ENCODE assay signal across 17 cellular contexts in the genomic region with DNA sequence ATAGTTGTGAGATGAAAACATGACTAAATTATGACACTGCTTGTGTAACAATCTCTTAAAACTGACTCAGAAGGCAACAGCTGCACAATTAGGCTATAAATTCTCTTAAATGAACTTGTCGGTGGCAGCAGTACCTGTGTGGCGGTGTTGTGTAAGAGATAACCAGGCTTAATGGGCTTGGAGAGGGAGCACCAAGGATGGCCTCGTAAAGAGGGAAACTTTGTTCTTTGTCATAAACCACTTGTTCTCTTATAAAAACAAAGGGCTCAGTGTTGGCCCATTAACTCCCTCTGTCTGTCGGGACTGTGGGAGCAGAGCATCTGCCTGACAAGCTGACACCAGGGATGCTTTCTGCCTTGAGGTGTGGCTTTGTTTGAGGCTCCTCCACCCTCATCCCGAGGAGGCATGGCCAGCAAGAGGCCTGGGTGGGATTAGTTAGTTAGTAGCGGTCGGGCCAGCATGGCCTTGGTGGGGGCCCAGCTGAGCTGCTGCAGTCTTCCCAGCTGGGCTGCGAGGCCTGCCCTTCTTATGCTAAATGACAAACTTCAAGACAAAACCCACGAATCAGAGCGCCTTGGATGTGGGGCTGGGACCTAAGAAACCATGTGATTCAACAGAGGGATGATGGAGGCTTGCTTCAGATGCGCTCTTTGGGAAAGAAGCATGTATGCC.
DNase-seq lines count a peak whose midpoint lies in the region; ATAC-seq, FAIRE-seq and TF ChIP-seq lines count a peak whose summit lies in the region.
"Had no signal": no experiment of that assay in that cellular context is flagged by ENCODE, and none has a peak within 500 bp of the region (broad histone marks: within the 10 kb centered on the region; RNA-seq: fewer than 3 reads in every experiment).

No MANE protein-coding gene starts in this region.

- TF ChIP-seq RAD21 in H1 (IDR thresholded peaks at IDR 0.05 in 1 of 2, conservative IDR thresholded peaks at IDR 0.05 in 1 of 2; ENCODE audit: low read depth in 2 of 2, low read length in 2 of 2) = no peak

- H3K27ac ChIP-seq in H1 (ENCODE audit: low read depth, low read length) (no peak overlapping the region), neural progenitor cell (no peak overlapping the region), ovary (no peak overlapping the region)
- H3K27ac ChIP-seq: BLaER1, heart right ventricle, PC-9, right atrium auricular region, upper lobe of right lung had no signal

- no peak overlapping the region for H2AK5ac ChIP-seq in H1 (ENCODE audit: low read depth, low read length)

- TF ChIP-seq EP300 in H1 (IDR thresholded peaks at IDR 0.05; ENCODE audit: borderline replicate concordance in 1 of 2, low read depth in 2 of 2, low read length in 2 of 2) = no peak
- TF ChIP-seq EP300 in ovary (IDR thresholded peaks at IDR 0.05) = no peak

- H3K4me2 ChIP-seq in H1 (ENCODE audit: insufficient read depth in 1 of 2, low read depth in 2 of 2, low read length in 2 of 2) (peak overlapping the region; percentile 30 to 43; a peak in 2 of 4 replicates), neural progenitor cell (peak overlapping the region; percentile 4)
- H3K4me2 ChIP-seq: BLaER1, PC-9 had no signal

- ATAC-seq in HG03378 (IDR thresholded peaks at IDR 0.05; ENCODE audit: unreplicated experiment) = no peak
- ATAC-seq: heart right ventricle; natural killer cell; stimulated activated memory B cell treated with anti-CD40 and anti-IgM and Interleukin-4, amounts not matched to agents 10 μg/mL and 1 μg/mL and 100 μg/mL, for 72 hours; upper lobe of right lung had no signal

- H2BK20ac ChIP-seq in H1 (ENCODE audit: low read length) = 0 out of 2 replicates have a peak overlapping the region, but pooled peaks have one; percentile 23

- H3K27me3 Mint-ChIP-seq in neural progenitor cell (ENCODE audit: insufficient read depth, low read depth) = no peaks in the 10 kb centered on the region

- POLR2A ChIA-PET in H1 (lab: Charles Lee; ENCODE audit: partially characterized antibody) = interaction anchor here (0.7 to 1.3 kb wide), 3 partner anchors 10 to 269 kb away, joined by 3 read pairs; no protein-coding TSS in a partner anchor

- H4K91ac ChIP-seq in H1 (replicated peaks; ENCODE audit: insufficient read length, low read length) = no peak overlapping the region

- H3K27me3 ChIP-seq in H1 (replicated peaks in 1 of 4; ENCODE audit: control insufficient read depth in 3 of 4, extremely low read depth in 1 of 4, insufficient read depth in 3 of 4, low read length in 3 of 4) (no peaks in the 10 kb centered on the region; a peak in 1 of 7 replicates), neural progenitor cell (no peaks in the 10 kb centered on the region), ovary (no peaks in the 10 kb centered on the region)
- H3K27me3 ChIP-seq: BLaER1, right atrium auricular region, upper lobe of right lung had no signal

- H3K36me3 ChIP-seq in H1 (ENCODE audit: control insufficient read depth in 2 of 4, insufficient read depth in 4 of 4, low read length in 3 of 4) (no peaks in the 10 kb centered on the region), neural progenitor cell (no peaks in the 10 kb centered on the region), ovary (no peaks in the 10 kb centered on the region)
- H3K36me3 ChIP-seq: BLaER1, heart right ventricle, right atrium auricular region, upper lobe of right lung had no signal

- H2BK15ac ChIP-seq in H1 (ENCODE audit: low read length) = peak overlapping the region; percentile 34; the same call in 1 of the 2 replicates

- no peaks in the 10 kb centered on the region for H3K79me1 ChIP-seq in H1 (ENCODE audit: low read depth, low read length)

- no peak overlapping the region for H3K56ac ChIP-seq in H1 (replicated peaks; ENCODE audit: insufficient read length, low read depth, low read length)

- H3K4me3 ChIP-seq in H1 (ENCODE audit: extremely low read depth in 1 of 4, insufficient read depth in 2 of 4, low read depth in 3 of 4, low read length in 4 of 4) = no peak overlapping the region
- H3K4me3 ChIP-seq in neural progenitor cell = no peak overlapping the region
- H3K4me3 ChIP-seq in ovary = no peak overlapping the region
- H3K4me3 ChIP-seq: BLaER1, heart right ventricle, PC-9, right atrium auricular region, upper lobe of right lung had no signal

- peak; percentile 96 for FAIRE-seq in H1 (lab: Jason Lieb, UNC)
- FAIRE-seq: endometrium had no signal

- H3K14ac ChIP-seq in H1 (ENCODE audit: insufficient read length) = no peak overlapping the region

- no peak overlapping the region for H3K4ac ChIP-seq in H1 (replicated peaks; ENCODE audit: insufficient read length, low read depth, low read length)

- H3K9me3 Mint-ChIP-seq in neural progenitor cell = no peaks in the 10 kb centered on the region
- H3K9me3 Mint-ChIP-seq: natural killer cell; stimulated activated memory B cell treated with anti-CD40 and anti-IgM and Interleukin-4, amounts not matched to agents 10 μg/mL and 1 μg/mL and 100 μg/mL, for 72 hours had no signal

- no peak overlapping the region for H2BK12ac ChIP-seq in H1 (ENCODE audit: low read depth, low read length)

- H3K9ac ChIP-seq in H1 (replicated peaks in 1 of 4; ENCODE audit: extremely low read depth in 1 of 4, low read depth in 3 of 4, low read length in 3 of 4) = no peak overlapping the region; a peak in 2 of 7 replicates
- no peak overlapping the region for H3K9ac ChIP-seq in neural progenitor cell
- H3K9ac ChIP-seq: BLaER1 had no signal

- H3K23ac ChIP-seq in H1 (ENCODE audit: insufficient read length) = no peak overlapping the region

- H3K4me3 Mint-ChIP-seq in neural progenitor cell = no peak overlapping the region
- H3K4me3 Mint-ChIP-seq: natural killer cell; stimulated activated memory B cell treated with anti-CD40 and anti-IgM and Interleukin-4, amounts not matched to agents 10 μg/mL and 1 μg/mL and 100 μg/mL, for 72 hours had no signal

- peaks cover 13% of the 10 kb centered on the region for H3F3A ChIP-seq in neural progenitor cell (ENCODE audit: low read depth)

- no peak overlapping the region for H3K27ac Mint-ChIP-seq in neural progenitor cell
- H3K27ac Mint-ChIP-seq: natural killer cell; stimulated activated memory B cell treated with anti-CD40 and anti-IgM and Interleukin-4, amounts not matched to agents 10 μg/mL and 1 μg/mL and 100 μg/mL, for 72 hours had no signal

- no peaks in the 10 kb centered on the region; the same call in 1 of the 2 replicates for H3K23me2 ChIP-seq in H1 (ENCODE audit: low read depth, low read length)

- H3K4me1 ChIP-seq in H1 (replicated peaks in 1 of 4; ENCODE audit: control insufficient read depth in 3 of 4, insufficient read depth in 4 of 4, low read length in 3 of 4) (peaks cover 11 to 29% (median 20%) of the 10 kb centered on the region in 4 experiments), neural progenitor cell (peaks cover 34% of the 10 kb centered on the region), ovary (ENCODE audit: insufficient read depth) (peaks cover 13% of the 10 kb centered on the region)
- H3K4me1 ChIP-seq: upper lobe of right lung had no signal

- H3K9me3 ChIP-seq in H1 (ENCODE audit: insufficient read depth in 2 of 2, low read depth in 1 of 2, low read length in 1 of 2) (no peaks in the 10 kb centered on the region), neural progenitor cell (ENCODE audit: low read depth) (no peaks in the 10 kb centered on the region), ovary (no peaks in the 10 kb centered on the region)
- H3K9me3 ChIP-seq: BLaER1, heart right ventricle, right atrium auricular region, upper lobe of right lung had no signal

- TF ChIP-seq POLR2A in H1 (IDR thresholded peaks at IDR 0.05; ENCODE audit: control extremely low read depth in 1 of 2, low read depth in 2 of 2, low read length in 2 of 2) = no peak
- no peak for TF ChIP-seq POLR2A in ovary (IDR thresholded peaks at IDR 0.05)

- no peak overlapping the region for H4K8ac ChIP-seq in H1 (ENCODE audit: extremely low read depth, insufficient read depth, low read length)

- H4K5ac ChIP-seq in H1 (ENCODE audit: insufficient read length, low read depth, low read length) = no peak overlapping the region

- H2AFZ ChIP-seq in H1 (ENCODE audit: low read length) = no peak overlapping the region
- no peak overlapping the region for H2AFZ ChIP-seq in neural progenitor cell (replicated peaks)
- H2AFZ ChIP-seq: PC-9 had no signal

- H3K4me1 Mint-ChIP-seq in neural progenitor cell = peaks cover 60% of the 10 kb centered on the region
- H3K4me1 Mint-ChIP-seq: natural killer cell; stimulated activated memory B cell treated with anti-CD40 and anti-IgM and Interleukin-4, amounts not matched to agents 10 μg/mL and 1 μg/mL and 100 μg/mL, for 72 hours had no signal

- TF ChIP-seq CTCF in H1 (IDR thresholded peaks at IDR 0.05; ENCODE audit: control extremely low read depth in 1 of 3, insufficient read depth in 1 of 3, low read depth in 1 of 3, low read length in 3 of 3) = no peak
- no peak for TF ChIP-seq CTCF in neural progenitor cell (IDR thresholded peaks at IDR 0.05)
- TF ChIP-seq CTCF in ovary (IDR thresholded peaks at IDR 0.05) = no peak

- H3K79me2 ChIP-seq in H1 (ENCODE audit: control insufficient read depth in 1 of 2, insufficient read depth in 2 of 2, low read length in 2 of 2) (no peaks in the 10 kb centered on the region), neural progenitor cell (ENCODE audit: low read depth) (no peaks in the 10 kb centered on the region)

- intact Hi-C loops in ovary (cut with DNase I) = no loop called here

- H4K20me1 ChIP-seq in H1 (replicated peaks in 1 of 2; ENCODE audit: control insufficient read depth in 1 of 2, insufficient read depth in 2 of 2, low read length in 2 of 2) (no peaks in the 10 kb centered on the region), neural progenitor cell (ENCODE audit: low read depth) (peaks cover 17% of the 10 kb centered on the region)
- H4K20me1 ChIP-seq: BLaER1 had no signal

- CTCF ChIA-PET in H1 (lab: Charles Lee; ENCODE audit: partially characterized antibody) = interaction anchor here (0.8 to 1.5 kb wide), 6 partner anchors 9 to 90 kb away, joined by 3 to 4 read pairs (median 3); no protein-coding TSS in a partner anchor

- DNase-seq in M059J (ENCODE audit: low read depth) = peak; percentile 65
- peak; percentile 29 for DNase-seq in NCI-H345 (lab: John Stamatoyannopoulos, UW)
- DNase-seq in H1 (ENCODE audit: low read depth in 1 of 2, low spot score in 2 of 2) = peak; percentile 47 to 68
- DNase-seq in neural progenitor cell (ENCODE audit: low spot score) = peak; percentile 49
- no peak for DNase-seq in ovary
- no peak for DNase-seq in ureter (ENCODE audit: low spot score)
- DNase-seq: caudate nucleus, heart right ventricle, natural killer cell, NCI-H2029, PC-9, upper lobe of right lung had no signal

- 38% methylated on average over 11 of the region's 11 CpGs; no CpG with 5 or more reads in 1 of the 2 experiments for WGBS in H1 (ENCODE audit: extremely low coverage in 1 of 2, insufficient coverage in 1 of 2, insufficient read length in 1 of 2, insufficient replicate concordance in 2 of 2, low coverage in 1 of 2, low lambda C conversion rate in 2 of 2, missing lambda C conversion rate in 1 of 2), 2 experiments
- WGBS in ovary, 3 donors = 81 to 90% (median 89%) methylated on average over 10 to 11 of the region's 11 CpGs

- H2BK120ac ChIP-seq in H1 (replicated peaks; ENCODE audit: low read depth, low read length) = peak overlapping the region; percentile 29

- H3K36me3 Mint-ChIP-seq in neural progenitor cell = no peaks in the 10 kb centered on the region
- H3K36me3 Mint-ChIP-seq: natural killer cell; stimulated activated memory B cell treated with anti-CD40 and anti-IgM and Interleukin-4, amounts not matched to agents 10 μg/mL and 1 μg/mL and 100 μg/mL, for 72 hours had no signal

- H3K18ac ChIP-seq in H1 (ENCODE audit: extremely low read depth, low read length) = peak overlapping the region; percentile 1; the same call in 1 of the 2 replicates

- H2BK5ac ChIP-seq in H1 (ENCODE audit: low read depth, low read length) = no peak overlapping the region

Comparison
In these comparisons a context has a peak if more than half of its experiments do, and no peak if none do; other contexts are left out.
1. DNase-seq: peak in M059J (single experiment), NCI-H345 (single experiment), H1 (2 of 2) and neural progenitor cell (single experiment); none in ovary (0 of 5) and ureter (single experiment).